Comparison of ENCODE assay signal across 14 cellular contexts in the genomic region with DNA sequence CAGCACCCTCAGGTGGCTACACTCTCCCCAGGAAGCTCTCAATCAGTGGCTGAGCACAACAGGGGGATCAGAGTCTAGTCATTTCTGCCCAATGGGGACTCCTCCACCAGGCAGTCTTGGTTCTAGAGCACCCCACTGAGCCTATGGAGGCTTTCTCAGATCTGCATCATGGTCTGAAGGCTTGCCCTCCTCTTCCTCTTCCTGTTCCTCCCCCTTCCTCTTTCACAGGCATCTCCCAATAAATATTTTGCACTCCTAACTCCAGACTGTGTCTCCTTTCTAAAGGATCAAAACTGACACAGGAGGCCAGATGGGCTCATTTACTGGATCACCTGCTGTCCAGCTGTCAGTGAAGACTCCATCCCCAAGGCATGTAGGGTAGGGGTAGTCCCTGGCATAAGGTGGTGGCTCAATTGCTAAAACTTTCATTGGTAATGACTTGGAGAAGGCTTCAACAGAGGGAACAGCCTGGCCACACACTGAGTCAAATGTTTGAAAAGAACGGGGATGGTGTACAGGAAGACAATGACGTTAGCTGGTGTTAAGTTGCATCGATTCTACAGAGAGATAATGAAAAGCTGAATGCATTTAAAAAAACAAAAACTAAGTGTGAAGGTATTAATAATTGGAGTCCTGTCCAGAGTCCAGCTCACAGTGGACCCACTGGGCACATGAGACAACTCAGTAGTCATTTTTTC.
"Had no signal": no experiment of that assay in that cellular context is flagged by ENCODE, and none has a peak within 500 bp of the region (broad histone marks: within the 10 kb centered on the region; RNA-seq: fewer than 3 reads in every experiment).

No MANE protein-coding gene starts in this region.

- ATAC-seq: foreskin keratinocyte, lower lobe of right lung had no signal

- H3K27ac Mint-ChIP-seq: activated CD4-positive, alpha-beta memory T cell treated with anti-CD3 and anti-CD28 coated beads, Interleukin-2, amount 10 ng/mL, durations not matched to agents 7 days and 5 days; immature natural killer cell; mesothelial cell of epicardium had no signal

- H3K27me3 Mint-ChIP-seq: activated CD4-positive, alpha-beta memory T cell treated with anti-CD3 and anti-CD28 coated beads, Interleukin-2, amount 10 ng/mL, durations not matched to agents 7 days and 5 days had no signal

- H3K4me3 ChIP-seq: dorsolateral prefrontal cortex, esophagus squamous epithelium, lower lobe of right lung, stomach, thoracic aorta had no signal

- H3K27me3 ChIP-seq: foreskin keratinocyte, stomach had no signal

- DNase-seq: activated CD4-positive, alpha-beta memory T cell treated with anti-CD3 and anti-CD28 coated beads, Interleukin-2, amount 10 ng/mL, durations not matched to agents 7 days and 5 days; activated CD4-positive, alpha-beta T cell treated with anti-CD3 and anti-CD28 coated beads for 1 hour; activated CD8-positive, alpha-beta memory T cell treated with anti-CD3 and anti-CD28 coated beads, Interleukin-2, amount 50 U/mL, for 48 hours; activated naive CD4-positive, alpha-beta T cell; dorsolateral prefrontal cortex; esophagus squamous epithelium; immature natural killer cell; lower lobe of right lung; posterior cingulate gyrus; stimulated activated CD4-positive, alpha-beta T cell treated with anti-CD3 and anti-CD28 coated beads, Interleukin-4, amount 100 ng/mL, for 4 hours; stomach had no signal

- H3K36me3 ChIP-seq: esophagus squamous epithelium, lower lobe of right lung, stomach, thoracic aorta had no signal

- H3K36me3 Mint-ChIP-seq: immature natural killer cell, mesothelial cell of epicardium had no signal

- H3K4me3 Mint-ChIP-seq: activated CD4-positive, alpha-beta memory T cell treated with anti-CD3 and anti-CD28 coated beads, Interleukin-2, amount 10 ng/mL, durations not matched to agents 7 days and 5 days; immature natural killer cell; mesothelial cell of epicardium had no signal

- H3K4me1 ChIP-seq: esophagus squamous epithelium, foreskin keratinocyte, stomach had no signal

- H3K9me3 Mint-ChIP-seq: activated CD4-positive, alpha-beta memory T cell treated with anti-CD3 and anti-CD28 coated beads, Interleukin-2, amount 10 ng/mL, durations not matched to agents 7 days and 5 days; immature natural killer cell; mesothelial cell of epicardium had no signal

- H3K9me3 ChIP-seq: esophagus squamous epithelium, lower lobe of right lung, stomach, thoracic aorta had no signal

- H3K27ac ChIP-seq: esophagus squamous epithelium, foreskin keratinocyte, lower lobe of right lung, stomach, thoracic aorta had no signal
